In genomic region chr14:49895480-49895879, GRCh38 we compare ENCODE assay signal across 7 cellular contexts. TPM values are rescaled to one million over a fixed set of nuclear protein-coding genes. Genes with fewer than 3 reads are reported as not detected.
DNase-seq lines count a peak whose midpoint lies in the region; ATAC-seq, FAIRE-seq and TF ChIP-seq lines count a peak whose summit lies in the region.

No MANE protein-coding gene starts in this region.

- TF ChIP-seq POLR2A in H54 (IDR thresholded peaks at IDR 0.05; ENCODE audit: low read depth, low read length) = no peak

- peak overlapping the region; percentile 88 for H3K27ac ChIP-seq in RWPE2 (ENCODE audit: poor library complexity, severe bottlenecking)
- H3K27ac ChIP-seq in fibroblast of lung (ENCODE audit: insufficient read depth, low read length) = peak overlapping the region; percentile 25

- H3K9me3 ChIP-seq in RWPE2 (ENCODE audit: severe bottlenecking) = no peaks in the 10 kb centered on the region
- H3K9me3 ChIP-seq in fibroblast of lung (ENCODE audit: control insufficient read depth, insufficient read depth, low read depth, low read length) = no peaks in the 10 kb centered on the region
- H3K9me3 ChIP-seq in skeletal muscle satellite cell (replicated peaks; ENCODE audit: low read length) = no peaks in the 10 kb centered on the region

- no peak for DNase-seq in H54 (ENCODE audit: insufficient read length, low spot score)
- no peak for DNase-seq in RWPE2 (ENCODE audit: low spot score)
- no peak for DNase-seq in fibroblast of lung (ENCODE audit: low read depth in 2 of 2)
- DNase-seq in HT-29 (ENCODE audit: low spot score) = no peak

- no peak for TF ChIP-seq CTCF in RWPE2 (IDR thresholded peaks at IDR 0.05; ENCODE audit: poor library complexity, severe bottlenecking)
- no peak for TF ChIP-seq CTCF in fibroblast of lung (conservative IDR thresholded peaks at IDR 0.05 in 1 of 2, IDR thresholded peaks at IDR 0.05 in 1 of 2; ENCODE audit: low read depth in 1 of 2, low read length in 2 of 2)

- ATAC-seq in RWPE2 (ENCODE audit: low read depth) = no peak
- no peak for ATAC-seq in HG03095 (IDR thresholded peaks at IDR 0.05; ENCODE audit: unreplicated experiment)
- ATAC-seq in GM18909 (IDR thresholded peaks at IDR 0.05; ENCODE audit: poor library complexity, unreplicated experiment) = no peak

- H3K4me3 ChIP-seq in RWPE2 (ENCODE audit: severe bottlenecking) = peak overlapping the region; percentile 81
- peak overlapping the region; percentile 73 to 97 (median 94) for H3K4me3 ChIP-seq in fibroblast of lung (replicated peaks in 1 of 4; ENCODE audit: control extremely low read depth in 1 of 4, insufficient read depth in 1 of 4, low read depth in 3 of 4, low read length in 4 of 4)
- H3K4me3 ChIP-seq in skeletal muscle satellite cell (ENCODE audit: low read length) = peak overlapping the region; percentile 100

- peaks cover 2% of the 10 kb centered on the region for H4K20me1 ChIP-seq in fibroblast of lung (ENCODE audit: control insufficient read depth, extremely low read depth, insufficient read depth, low read length)

- peaks cover 35% of the 10 kb centered on the region for H3K4me1 ChIP-seq in RWPE2 (ENCODE audit: insufficient read depth, poor library complexity, severe bottlenecking)
- peaks cover 8% of the 10 kb centered on the region for H3K4me1 ChIP-seq in fibroblast of lung (ENCODE audit: control insufficient read depth, extremely low read depth, insufficient read depth, low read length)
- H3K4me1 ChIP-seq in skeletal muscle satellite cell (ENCODE audit: control insufficient read depth, insufficient read depth, low read length) = peaks cover 30% of the 10 kb centered on the region

- H3K27me3 ChIP-seq in RWPE2 (ENCODE audit: insufficient read depth, poor library complexity, severe bottlenecking) (no peaks in the 10 kb centered on the region), fibroblast of lung (ENCODE audit: control insufficient read depth, insufficient read depth, low read length) (no peaks in the 10 kb centered on the region), skeletal muscle satellite cell (ENCODE audit: control insufficient read depth, insufficient read depth, low read length) (no peaks in the 10 kb centered on the region)

- peak overlapping the region; percentile 97 for H3K9ac ChIP-seq in fibroblast of lung (ENCODE audit: insufficient read depth, low read length)
- H3K9ac ChIP-seq in skeletal muscle satellite cell (ENCODE audit: low read depth, low read length) = peak overlapping the region; percentile 100

- H3K36me3 ChIP-seq in RWPE2 (ENCODE audit: low read depth) = peaks cover 55% of the 10 kb centered on the region
- peaks cover 6% of the 10 kb centered on the region for H3K36me3 ChIP-seq in fibroblast of lung (ENCODE audit: control insufficient read depth, insufficient read depth, low read length)
- peaks cover 28% of the 10 kb centered on the region for H3K36me3 ChIP-seq in skeletal muscle satellite cell (ENCODE audit: insufficient read depth, low read length)

- FAIRE-seq in H54 (lab: Jason Lieb, UNC) = peak; percentile 36

- H2AFZ ChIP-seq in fibroblast of lung (ENCODE audit: low read length) = no peak overlapping the region

- H3K79me2 ChIP-seq in fibroblast of lung (ENCODE audit: control insufficient read depth, insufficient read depth, low read length) = peaks cover 57% of the 10 kb centered on the region

- peak overlapping the region; percentile 92 for H3K4me2 ChIP-seq in fibroblast of lung (ENCODE audit: extremely low read depth, insufficient read depth, low read length)
- peak overlapping the region; percentile 85 for H3K4me2 ChIP-seq in skeletal muscle satellite cell (ENCODE audit: low read length)

RNA-seq across cellular contexts. Expression of gene ARF6, which starts 2.6 kb away (rescaled TPM):
- total RNA-seq in fibroblast of lung = 48.8 and 67.4 TPM in 2 replicates
- 54.7 and 71.5 TPM in 2 replicates for polyA plus RNA-seq in fibroblast of lung
- polyA plus RNA-seq in fibroblast of lung (2012) = 61.5 and 73.6 TPM in 2 replicates
- 78.8 and 83.3 TPM in 2 replicates for polyA minus RNA-seq in fibroblast of lung (ENCODE audit: low replicate concordance)
- total RNA-seq in skeletal muscle satellite cell (2012; rRNA removed) = 67.9 and 81.0 TPM in 2 replicates
- total RNA-seq in HT-29 (2014; rRNA removed; shearing (Covaris generic)) = 47.1 and 47.3 TPM in 2 replicates

RNA-seq across cellular contexts. Expression of gene NEMF, which starts 42.9 kb away (rescaled TPM):
- total RNA-seq in fibroblast of lung = 61.4 and 68.9 TPM in 2 replicates
- polyA plus RNA-seq in fibroblast of lung = 39.5 TPM in 2 replicates
- polyA plus RNA-seq in fibroblast of lung (2012) = 32.9 and 41.0 TPM in 2 replicates
- 12.8 and 12.9 TPM in 2 replicates for polyA minus RNA-seq in fibroblast of lung (ENCODE audit: low replicate concordance)
- total RNA-seq in skeletal muscle satellite cell (2012; rRNA removed) = 40.3 and 40.4 TPM in 2 replicates
- total RNA-seq in HT-29 (2014; rRNA removed; shearing (Covaris generic)) = 12.4 and 20.0 TPM in 2 replicates
